ENCODE assay signal across 17 cellular contexts in genomic region chr15:67183443-67184169, GRCh38.
DNase-seq lines count a peak whose midpoint lies in the region; ATAC-seq, FAIRE-seq and TF ChIP-seq lines count a peak whose summit lies in the region.
"Had no signal": no experiment of that assay in that cellular context is flagged by ENCODE, and none has a peak within 500 bp of the region (broad histone marks: within the 10 kb centered on the region; RNA-seq: fewer than 3 reads in every experiment).

No MANE protein-coding gene starts in this region.

- TF ChIP-seq RAD21 in HepG2 (CRISPR knock-in tag; IDR thresholded peaks at IDR 0.05) = no peak

- peak; percentile 72 for ATAC-seq in HepG2
- no peak for ATAC-seq in right lobe of liver
- peak; percentile 61 for ATAC-seq in gastroesophageal sphincter
- ATAC-seq in GM21528 (IDR thresholded peaks at IDR 0.05; ENCODE audit: low FRiP score, unreplicated experiment) = no peak
- ATAC-seq in GM18873 (IDR thresholded peaks at IDR 0.05; ENCODE audit: low FRiP score, unreplicated experiment) = no peak

- no peak overlapping the region for H3K4me3 ChIP-seq in HepG2 (replicated peaks in 1 of 3; ENCODE audit: insufficient read depth in 1 of 3, low read depth in 2 of 3, low read length in 3 of 3)
- no peak overlapping the region for H3K4me3 ChIP-seq in right lobe of liver
- no peak overlapping the region for H3K4me3 ChIP-seq in adipocyte (ENCODE audit: low read length)
- no peak overlapping the region for H3K4me3 ChIP-seq in gastroesophageal sphincter
- no peak overlapping the region for H3K4me3 ChIP-seq in endodermal cell (ENCODE audit: low read length)
- H3K4me3 ChIP-seq: cardiac muscle cell, spleen had no signal

- H3K27me3 ChIP-seq in HepG2 (ENCODE audit: control insufficient read depth in 1 of 2, insufficient read depth in 2 of 2, low read length in 2 of 2) = no peaks in the 10 kb centered on the region
- no peaks in the 10 kb centered on the region for H3K27me3 ChIP-seq in right lobe of liver
- H3K27me3 ChIP-seq in adipocyte (replicated peaks; ENCODE audit: control insufficient read depth, insufficient read depth, low read length) = no peaks in the 10 kb centered on the region
- H3K27me3 ChIP-seq in gastroesophageal sphincter = no peaks in the 10 kb centered on the region
- H3K27me3 ChIP-seq in endodermal cell (ENCODE audit: control insufficient read depth, insufficient read depth, low read length, poor library complexity, severe bottlenecking) = no peaks in the 10 kb centered on the region
- H3K27me3 ChIP-seq: cardiac muscle cell, spleen had no signal

- no peak overlapping the region for H2AFZ ChIP-seq in HepG2 (ENCODE audit: low read length)

- TF ChIP-seq EP300 in HepG2 (IDR thresholded peaks at IDR 0.05; ENCODE audit: low read depth in 2 of 2, low read length in 2 of 2) = no peak
- TF ChIP-seq EP300 in HepG2 (CRISPR knock-in tag; IDR thresholded peaks at IDR 0.05; ENCODE audit: borderline replicate concordance) = no peak
- no peak for TF ChIP-seq EP300 in gastroesophageal sphincter (IDR thresholded peaks at IDR 0.05)

- intact Hi-C loops in HepG2 (cut with micrococcal nuclease; ENCODE audit: unreplicated experiment) = no loop called here
- intact Hi-C loops in right lobe of liver (cut with DNase I) = no loop called here

- H3K79me2 ChIP-seq in HepG2 (ENCODE audit: insufficient read depth, low read length) = no peaks in the 10 kb centered on the region

- TF ChIP-seq CTCF in HepG2 (CRISPR knock-in tag; IDR thresholded peaks at IDR 0.05) = no peak
- TF ChIP-seq CTCF in right lobe of liver (IDR thresholded peaks at IDR 0.05) = no peak
- TF ChIP-seq CTCF in gastroesophageal sphincter (IDR thresholded peaks at IDR 0.05) = no peak
- no peak for TF ChIP-seq CTCF in endodermal cell (conservative IDR thresholded peaks at IDR 0.05)

- DNase-seq in HepG2 (ENCODE audit: low spot score) (peak; percentile 84), right lobe of liver (no peak), adipocyte (ENCODE audit: low read depth) (peak; percentile 92), endodermal cell (no peak)
- DNase-seq in stimulated activated CD4-positive, alpha-beta T cell treated with anti-CD3 and anti-CD28 coated beads, Interleukin-2, amount 100 ng/mL, for 48 hours = no peak
- DNase-seq: activated B cell treated with CpG ODN at 0.5 μM for 24 hours, C1 segment of cervical spinal cord, foreskin melanocyte, GF-D8, NCI-H510A treated with DMSO at 0.1 percent for 48 hours, nephron progenitor cell, SHP77 had no signal

- TF ChIP-seq POLR2A in HepG2 (IDR thresholded peaks at IDR 0.05; ENCODE audit: insufficient read depth in 1 of 2, low read depth in 2 of 2, low read length in 2 of 2) (no peak), right lobe of liver (IDR thresholded peaks at IDR 0.05) (no peak), gastroesophageal sphincter (IDR thresholded peaks at IDR 0.05) (no peak)

- H3K27me3 Mint-ChIP-seq in endodermal cell (ENCODE audit: insufficient read depth) = no peaks in the 10 kb centered on the region
- H3K27me3 Mint-ChIP-seq: activated B cell treated with CpG ODN at 0.5 μM for 24 hours had no signal

- H3K36me3 ChIP-seq in HepG2 (replicated peaks in 1 of 2; ENCODE audit: control insufficient read depth in 1 of 2, insufficient read depth in 2 of 2, low read length in 2 of 2) (peaks cover 30 to 74% of the 10 kb centered on the region in 2 experiments), right lobe of liver (peaks cover 0 to 36% (median 12%) of the 10 kb centered on the region in 4 donors), adipocyte (ENCODE audit: control insufficient read depth, insufficient read depth, low read length, severe bottlenecking) (peaks cover 46% of the 10 kb centered on the region), gastroesophageal sphincter (peaks cover 0 to 52% of the 10 kb centered on the region in 2 donors), endodermal cell (ENCODE audit: control insufficient read depth, insufficient read depth, low read length) (peaks cover 54% of the 10 kb centered on the region)

- H3K4me2 ChIP-seq in HepG2 (ENCODE audit: low read depth, low read length) = no peak overlapping the region; the same call in 1 of the 2 replicates

- CTCF ChIA-PET in HepG2 (lab: Yijun Ruan, JAX; ENCODE audit: low intra/inter-chr PET ratio, low total read pairs) = no interaction called here

- no peaks in the 10 kb centered on the region for H3K9me3 Mint-ChIP-seq in endodermal cell
- H3K9me3 Mint-ChIP-seq: activated B cell treated with CpG ODN at 0.5 μM for 24 hours, nephron progenitor cell had no signal

- H4K20me1 ChIP-seq in HepG2 (ENCODE audit: insufficient read depth, low read length) = peaks cover 3% of the 10 kb centered on the region

- H3K4me1 ChIP-seq in HepG2 (ENCODE audit: insufficient read depth, low read length) (peaks cover 36% of the 10 kb centered on the region), right lobe of liver (no peaks in the 10 kb centered on the region), adipocyte (ENCODE audit: control insufficient read depth, insufficient read depth, low read length) (peaks cover 54% of the 10 kb centered on the region), gastroesophageal sphincter (peaks cover 10 to 63% (median 37%) of the 10 kb centered on the region in 3 donors), endodermal cell (ENCODE audit: control insufficient read depth, insufficient read depth, low read length) (no peaks in the 10 kb centered on the region)

- POLR2A ChIA-PET in HepG2 (lab: Yijun Ruan, JAX) = no interaction called here

- H3K4me3 Mint-ChIP-seq in endodermal cell = no peak overlapping the region
- H3K4me3 Mint-ChIP-seq: activated B cell treated with CpG ODN at 0.5 μM for 24 hours, nephron progenitor cell had no signal

- H3K27ac Mint-ChIP-seq in endodermal cell = no peak overlapping the region
- H3K27ac Mint-ChIP-seq: nephron progenitor cell had no signal

- FAIRE-seq in HepG2 (lab: Jason Lieb, UNC) = peak; percentile 89

- H3K27ac ChIP-seq in HepG2 (ENCODE audit: extremely low read length, insufficient read depth, low read length) = no peak overlapping the region
- no peak overlapping the region for H3K27ac ChIP-seq in right lobe of liver
- peak overlapping the region in 2 of 4 donors; percentile 66 to 83 for H3K27ac ChIP-seq in gastroesophageal sphincter
- no peak overlapping the region for H3K27ac ChIP-seq in endodermal cell (ENCODE audit: low read depth, low read length)
- H3K27ac ChIP-seq: cardiac muscle cell, spleen had no signal

- in situ Hi-C loops in HepG2 (cut with HindIII; ENCODE audit: extremely low pct_ligation_motif_present, low pct_unique_long_range_greater_than_20kb) = no loop called here

- peaks cover 5% of the 10 kb centered on the region for H3K4me1 Mint-ChIP-seq in endodermal cell

- 29% methylated on average over 7 of the region's 7 CpGs for WGBS in HepG2 (ENCODE audit: low lambda C conversion rate)
- WGBS in right lobe of liver (ENCODE audit: insufficient coverage, low coverage, low lambda C conversion rate, missing lambda C conversion rate) = 50% methylated on average over 6 of the region's 7 CpGs
- WGBS in gastroesophageal sphincter (ENCODE audit: low coverage in 1 of 2), 2 donors = 68 to 76% methylated on average over 2 to 3 of the region's 7 CpGs
- 93 to 97% methylated on average over 5 to 7 of the region's 7 CpGs for WGBS in endodermal cell (ENCODE audit: insufficient coverage in 1 of 2, insufficient read length in 1 of 2), 2 experiments

- H3K9me3 ChIP-seq in HepG2 (ENCODE audit: low read length) (no peaks in the 10 kb centered on the region), right lobe of liver (no peaks in the 10 kb centered on the region), adipocyte (ENCODE audit: control insufficient read depth, low read length) (no peaks in the 10 kb centered on the region), gastroesophageal sphincter (no peaks in the 10 kb centered on the region), endodermal cell (ENCODE audit: control insufficient read depth, low read length) (no peaks in the 10 kb centered on the region)
- H3K9me3 ChIP-seq: spleen had no signal

- H3K9ac ChIP-seq in HepG2 (ENCODE audit: insufficient read depth, low read depth, low read length) = no peak overlapping the region
- H3K9ac ChIP-seq in adipocyte (ENCODE audit: low read length) = peak overlapping the region; percentile 41
- H3K9ac ChIP-seq in endodermal cell (ENCODE audit: extremely low read depth, low read length, poor library complexity, severe bottlenecking) = no peak overlapping the region

- BruUV-seq in HepG2 (replicated peaks; lab: Mats Ljungman, UMichigan) = no TSS peak

- H3K36me3 Mint-ChIP-seq in endodermal cell (ENCODE audit: low read depth) = no peaks in the 10 kb centered on the region

TF ChIP-seq in HepG2, 621 proteins besides CTCF, POLR2A, EP300 and RAD21 (continues in another document):
- TF ChIP-seq ZBTB44 (CRISPR knock-in tag; IDR thresholded peaks at IDR 0.05) (no peak), ZNF574 (CRISPR knock-in tag; IDR thresholded peaks at IDR 0.05) (peak; percentile 32; the same call in 1 of the 2 replicates)

Comparison
In these comparisons a context has a peak if more than half of its experiments do, and no peak if none do; other contexts are left out.
1. ATAC-seq: peak in HepG2 (single experiment) and gastroesophageal sphincter (single experiment); none in right lobe of liver (0 of 4), GM21528 (single experiment) and GM18873 (single experiment).
2. DNase-seq: peak in HepG2 (single experiment) and adipocyte (single experiment); none in right lobe of liver (0 of 3), endodermal cell (single experiment) and stimulated activated CD4-positive, alpha-beta T cell treated with anti-CD3 and anti-CD28 coated beads, Interleukin-2, amount 100 ng/mL, for 48 hours (0 of 2).